Comparison of ENCODE assay signal across 11 cellular contexts in genomic region chr3:105853801-105854432, GRCh38. TPM values are rescaled to one million over a fixed set of nuclear protein-coding genes. Genes with fewer than 3 reads are reported as not detected.
DNase-seq lines count a peak whose midpoint lies in the region; ATAC-seq and TF ChIP-seq lines count a peak whose summit lies in the region.
"Had no signal": no experiment of that assay in that cellular context is flagged by ENCODE, and none has a peak within 500 bp of the region (broad histone marks: within the 10 kb centered on the region; RNA-seq: fewer than 3 reads in every experiment).

No MANE protein-coding gene starts in this region.

- no peaks in the 10 kb centered on the region for H3K27me3 ChIP-seq in BE2C
- H3K27me3 ChIP-seq: suprapubic skin had no signal

- no peaks in the 10 kb centered on the region for H3K27me3 Mint-ChIP-seq in activated CD4-positive, alpha-beta memory T cell treated with anti-CD3 and anti-CD28 coated beads, Interleukin-2, amount 10 ng/mL, durations not matched to agents 7 days and 5 days

- H3K36me3 Mint-ChIP-seq in activated CD4-positive, alpha-beta memory T cell treated with anti-CD3 and anti-CD28 coated beads, Interleukin-2, amount 10 ng/mL, durations not matched to agents 7 days and 5 days (ENCODE audit: low read depth), result peaks cover 67% of the 10 kb centered on the region

- ATAC-seq in GM19023 (IDR thresholded peaks at IDR 0.05; ENCODE audit: unreplicated experiment) (peak; percentile 100), HG02588 (IDR thresholded peaks at IDR 0.05; ENCODE audit: unreplicated experiment) (peak; percentile 99), HG03558 (IDR thresholded peaks at IDR 0.05; ENCODE audit: extremely low read depth, unreplicated experiment) (peak; percentile 88)

- H3K27ac Mint-ChIP-seq in activated CD4-positive, alpha-beta memory T cell treated with anti-CD3 and anti-CD28 coated beads, Interleukin-2, amount 10 ng/mL, durations not matched to agents 7 days and 5 days, result no peak overlapping the region
- H3K27ac Mint-ChIP-seq: activated T-helper 1 cell treated with anti-CD3 and anti-CD28 coated beads, Interleukin-12 subunit alpha, Interleukin-12 subunit beta, Interleukin-2, Interleukin-4 antibody, amounts not matched to agents 30 ng/mL and 10 ng/mL and 1 ng/mL, durations not matched to agents 14 hours and 24 hours and 36 hours had no signal

- H3K4me1 ChIP-seq in BE2C, result peaks cover 4% of the 10 kb centered on the region
- H3K4me1 ChIP-seq: suprapubic skin had no signal

- H3K4me3 ChIP-seq in BE2C (ENCODE audit: low read depth, low read length), result no peak overlapping the region
- H3K4me3 ChIP-seq: suprapubic skin had no signal

- POLR2A ChIA-PET in activated CD4-positive, alpha-beta memory T cell treated with anti-CD3 and anti-CD28 coated beads, Interleukin-2, amount 10 ng/mL, durations not matched to agents 7 days and 5 days (lab: Charles Lee), result no interaction called here

- no peaks in the 10 kb centered on the region for H3K9me3 ChIP-seq in BE2C
- H3K9me3 ChIP-seq: suprapubic skin had no signal

- H3K4me1 Mint-ChIP-seq in activated CD4-positive, alpha-beta memory T cell treated with anti-CD3 and anti-CD28 coated beads, Interleukin-2, amount 10 ng/mL, durations not matched to agents 7 days and 5 days, result peaks cover 19% of the 10 kb centered on the region

- TF ChIP-seq CTCF in BE2C (IDR thresholded peaks at IDR 0.05; ENCODE audit: low read depth, low read length), result no peak

- peaks cover 11% of the 10 kb centered on the region for H3K9me3 Mint-ChIP-seq in activated CD4-positive, alpha-beta memory T cell treated with anti-CD3 and anti-CD28 coated beads, Interleukin-2, amount 10 ng/mL, durations not matched to agents 7 days and 5 days
- H3K9me3 Mint-ChIP-seq: activated T-helper 1 cell treated with anti-CD3 and anti-CD28 coated beads, Interleukin-12 subunit alpha, Interleukin-12 subunit beta, Interleukin-2, Interleukin-4 antibody, amounts not matched to agents 30 ng/mL and 10 ng/mL and 1 ng/mL, durations not matched to agents 14 hours and 24 hours and 36 hours had no signal

- peaks cover 45% of the 10 kb centered on the region for H3K36me3 ChIP-seq in BE2C

- no peak overlapping the region for H3K4me3 Mint-ChIP-seq in activated CD4-positive, alpha-beta memory T cell treated with anti-CD3 and anti-CD28 coated beads, Interleukin-2, amount 10 ng/mL, durations not matched to agents 7 days and 5 days
- H3K4me3 Mint-ChIP-seq: activated T-helper 1 cell treated with anti-CD3 and anti-CD28 coated beads, Interleukin-12 subunit alpha, Interleukin-12 subunit beta, Interleukin-2, Interleukin-4 antibody, amounts not matched to agents 30 ng/mL and 10 ng/mL and 1 ng/mL, durations not matched to agents 14 hours and 24 hours and 36 hours had no signal

- CTCF ChIA-PET in activated CD4-positive, alpha-beta memory T cell treated with anti-CD3 and anti-CD28 coated beads, Interleukin-2, amount 10 ng/mL, durations not matched to agents 7 days and 5 days (lab: Charles Lee), result no interaction called here

- DNase-seq in renal cortical epithelial cell (ENCODE audit: low read depth) (peak; percentile 56), BE2C (no peak), NK-92 (lab: John Stamatoyannopoulos, UW; ENCODE audit: unreplicated experiment) (no peak)
- no peak for DNase-seq in activated CD4-positive, alpha-beta memory T cell treated with anti-CD3 and anti-CD28 coated beads, Interleukin-2, amount 10 ng/mL, durations not matched to agents 7 days and 5 days
- DNase-seq: SHP77; stimulated activated CD4-positive, alpha-beta T cell treated with anti-CD3 and anti-CD28 coated beads, Interleukin-12 subunit alpha, Interleukin-12 subunit beta, amount 100 ng/mL, for 4 hours had no signal

RNA-seq across cellular contexts. Expression of gene CBLB, which starts 14.9 kb away (rescaled TPM):
- total RNA-seq in renal cortical epithelial cell, result 11.3 and 94.7 TPM in 2 replicates
- polyA plus RNA-seq in BE2C (2012; ENCODE audit: insufficient read depth, insufficient read length, low read depth), result 16.5 TPM
- 10 to 100 TPM; 68.8 to 76.3 TPM for total RNA-seq in activated CD4-positive, alpha-beta memory T cell treated with anti-CD3 and anti-CD28 coated beads, Interleukin-2, amount 10 ng/mL, durations not matched to agents 7 days and 5 days
